Comparison of ENCODE assay signal across 9 cellular contexts in genomic region chr11:3835100-3835485, GRCh38. TPM values are rescaled to one million over a fixed set of nuclear protein-coding genes. Genes with fewer than 3 reads are reported as not detected.
DNase-seq lines count a peak whose midpoint lies in the region; ATAC-seq, FAIRE-seq and TF ChIP-seq lines count a peak whose summit lies in the region.
"Had no signal": no experiment of that assay in that cellular context is flagged by ENCODE, and none has a peak within 500 bp of the region (broad histone marks: within the 10 kb centered on the region; RNA-seq: fewer than 3 reads in every experiment).

No MANE protein-coding gene starts in this region.

- POLR2A ChIA-PET in K562 (lab: Yijun Ruan, JAX): interaction anchor here (0.7 to 2.5 kb wide), 6 partner anchors 9 to 43 kb away, joined by 3 to 8 read pairs (median 5); partner anchors contain the start of gene STIM1

- H3K4me3 ChIP-seq in BLaER1 treated with 17β-estradiol and CSF1 and Interleukin-3, amounts not matched to agents 10 nM and 100 nM: peak overlapping the region in 9 of 10 experiments; percentile 17 to 99 (median 90); a peak in 16 of 20 replicates
- H3K4me3 ChIP-seq in K562 (peak overlapping the region; percentile 36), mesodermal cell (ENCODE audit: extremely low read depth, insufficient read depth, low read length, poor library complexity, severe bottlenecking) (no peak overlapping the region)

- H3K79me2 ChIP-seq in K562 (ENCODE audit: control insufficient read depth, insufficient read depth, low read length): peaks cover 100% of the 10 kb centered on the region

- peak; percentile 82 for FAIRE-seq in K562 (lab: Jason Lieb, UNC)

- TF ChIP-seq CTCF in K562 (IDR thresholded peaks at IDR 0.05 in 2 of 3, conservative IDR thresholded peaks at IDR 0.05 in 1 of 3; ENCODE audit: insufficient read depth in 2 of 3, low read depth in 1 of 3, low read length in 3 of 3): no peak

- peak; percentile 30 for ATAC-seq in K562
- ATAC-seq in HG02571 (IDR thresholded peaks at IDR 0.05; ENCODE audit: unreplicated experiment): no peak

- H3K27me3 Mint-ChIP-seq in IgD-negative memory B cell: no peaks in the 10 kb centered on the region

- no peaks in the 10 kb centered on the region for H3K9me3 Mint-ChIP-seq in IgD-negative memory B cell

- H3K4me2 ChIP-seq in BLaER1 treated with 17β-estradiol and CSF1 and Interleukin-3, amounts not matched to agents 10 nM and 100 nM: peak overlapping the region; percentile 92 to 100 (median 96)
- peak overlapping the region; percentile 82 for H3K4me2 ChIP-seq in K562 (ENCODE audit: insufficient read depth, low read length)

- TF ChIP-seq RAD21 in K562 (CRISPR knock-in tag; conservative IDR thresholded peaks at IDR 0.05 in 1 of 2, IDR thresholded peaks at IDR 0.05 in 1 of 2): no peak; a peak in 1 of 4 replicates

- intact Hi-C loops in K562 (cut with micrococcal nuclease): no loop called here

- CTCF ChIA-PET in K562 (lab: Yijun Ruan, JAX; ENCODE audit: low intra/inter-chr PET ratio): no interaction called here

- H3K4me1 ChIP-seq in BLaER1 treated with 17β-estradiol and CSF1 and Interleukin-3, amounts not matched to agents 10 nM and 100 nM: peaks cover 81 to 99% (median 90%) of the 10 kb centered on the region in 10 experiments
- H3K4me1 ChIP-seq in K562 (replicated peaks in 1 of 2; ENCODE audit: control insufficient read depth in 2 of 2, insufficient read depth in 2 of 2, low read length in 2 of 2) (peaks cover 57 to 81% of the 10 kb centered on the region in 2 experiments), mesodermal cell (ENCODE audit: control insufficient read depth, insufficient read depth, low read length, poor library complexity, severe bottlenecking) (peaks cover 42% of the 10 kb centered on the region)

- no peaks in the 10 kb centered on the region for H3K27me3 ChIP-seq in BLaER1 treated with 17β-estradiol and CSF1 and Interleukin-3, amounts not matched to agents 10 nM and 100 nM
- H3K27me3 ChIP-seq in K562 (ENCODE audit: control insufficient read depth in 2 of 2, insufficient read depth in 2 of 2, low read length in 2 of 2): no peaks in the 10 kb centered on the region

- H4K20me1 ChIP-seq in BLaER1 treated with 17β-estradiol and CSF1 and Interleukin-3, amounts not matched to agents 10 nM and 100 nM: peaks cover 44 to 100% (median 88%) of the 10 kb centered on the region in 11 experiments
- H4K20me1 ChIP-seq in K562 (replicated peaks; ENCODE audit: control insufficient read depth, insufficient read depth, low read length): peaks cover 4% of the 10 kb centered on the region; the same call in 1 of the 2 replicates

- TF ChIP-seq EP300 in K562 (IDR thresholded peaks at IDR 0.05; ENCODE audit: low read length): peak; percentile 39

- peak overlapping the region; percentile 39 to 99 (median 94); a peak in 21 of 22 replicates for H3K9ac ChIP-seq in BLaER1 treated with 17β-estradiol and CSF1 and Interleukin-3, amounts not matched to agents 10 nM and 100 nM
- H3K9ac ChIP-seq in K562 (ENCODE audit: insufficient read depth in 1 of 2, low read depth in 2 of 2, low read length in 2 of 2): peak overlapping the region; percentile 70 to 76; a peak in 3 of 4 replicates

- no peak overlapping the region for H2AFZ ChIP-seq in K562 (ENCODE audit: low read depth, low read length)

- H3K9me1 ChIP-seq in K562 (ENCODE audit: control insufficient read depth, insufficient read depth, low read length): no peaks in the 10 kb centered on the region

- H3K9me3 ChIP-seq in BLaER1 treated with 17β-estradiol and CSF1 and Interleukin-3, amounts not matched to agents 10 nM and 100 nM (replicated peaks in 1 of 11): no peaks in the 10 kb centered on the region
- no peaks in the 10 kb centered on the region for H3K9me3 ChIP-seq in K562 (replicated peaks; ENCODE audit: control insufficient read depth, insufficient read depth, low read depth, low read length)
- no peaks in the 10 kb centered on the region for H3K9me3 ChIP-seq in mesodermal cell (ENCODE audit: control insufficient read depth, low read length)

- peak overlapping the region; percentile 66 to 96 (median 93) for H3K27ac ChIP-seq in BLaER1 treated with 17β-estradiol and CSF1 and Interleukin-3, amounts not matched to agents 10 nM and 100 nM
- H3K27ac ChIP-seq in K562 (ENCODE audit: extremely low read depth, low read depth, low read length): peak overlapping the region; percentile 94
- H3K27ac ChIP-seq in mesodermal cell (ENCODE audit: low read depth, low read length, severe bottlenecking): peak overlapping the region; percentile 6
- H3K27ac ChIP-seq: RWPE1 had no signal

- H3K27ac Mint-ChIP-seq in IgD-negative memory B cell: peak overlapping the region; percentile 53 to 84 (median 70)

- H3K36me3 ChIP-seq in BLaER1 treated with 17β-estradiol and CSF1 and Interleukin-3, amounts not matched to agents 10 nM and 100 nM: peaks cover 29 to 73% (median 49%) of the 10 kb centered on the region in 11 experiments
- H3K36me3 ChIP-seq in K562 (ENCODE audit: control insufficient read depth, insufficient read depth, low read length) (peaks cover 77% of the 10 kb centered on the region), mesodermal cell (ENCODE audit: control insufficient read depth, insufficient read depth, low read length) (peaks cover 67% of the 10 kb centered on the region)

- no TSS peak for BruUV-seq in K562 (replicated peaks; lab: Mats Ljungman, UMichigan)

- 0% methylated on average over 3 of the region's 3 CpGs for WGBS in K562 (ENCODE audit: insufficient coverage, low coverage, missing lambda C conversion rate)
- 78 to 94% methylated on average over 2 of the region's 3 CpGs for WGBS in mesodermal cell (ENCODE audit: insufficient coverage in 2 of 2), 2 experiments

- DNase-seq in K562 (ENCODE audit: extremely low read depth in 1 of 4, low spot score in 3 of 4) (peak in 3 of 4 experiments; percentile 32 to 83 (median 62)), NCI-H1105 (lab: John Stamatoyannopoulos, UW) (no peak), DMS53 (lab: John Stamatoyannopoulos, UW) (no peak), mesenteric fat pad (ENCODE audit: low spot score) (no peak)

- in situ Hi-C loops in K562 (cut with MboI): no loop called here

- TF ChIP-seq POLR2A in K562 (conservative IDR thresholded peaks at IDR 0.05): no peak

- H3K4me1 Mint-ChIP-seq in IgD-negative memory B cell: peaks cover 58 to 84% (median 80%) of the 10 kb centered on the region in 3 donors

- no peaks in the 10 kb centered on the region for H3K36me3 Mint-ChIP-seq in IgD-negative memory B cell

- peak overlapping the region in 3 of 4 donors; percentile 61 to 72 (median 67) for H3K4me3 Mint-ChIP-seq in IgD-negative memory B cell

RNA-seq across cellular contexts. Expression of gene RHOG, which starts 5.7 kb away (rescaled TPM):
- 199 TPM for polyA plus RNA-seq in IgD-negative memory B cell
- total RNA-seq in K562 (2011; cell fraction: chromatin; rRNA removed; ENCODE audit: low replicate concordance): 27.7 and 100.0 TPM in 2 replicates
- total RNA-seq in K562 (2011; cell fraction: nucleolus; rRNA removed): 89.7 and 100 TPM in 2 replicates
- 70.6 and 86.3 TPM in 2 replicates for total RNA-seq in K562 (2011; cell fraction: nucleoplasm; rRNA removed)
- 80.3 and 117 TPM in 2 replicates for total RNA-seq in K562 (2014; rRNA removed)
- 34.7 and 43.6 TPM in 2 replicates for total RNA-seq in K562 (2014; rRNA removed; fragmentation: Illumina TruSeq; extraction: Trizol)
- 70.0 and 71.8 TPM in 2 replicates for total RNA-seq in K562 (2015; rRNA removed; fragmentation: Illumina TruSeq; extraction: Trizol)
- 157 and 162 TPM in 2 replicates for total RNA-seq in K562 (2021)
- 112 and 121 TPM in 2 replicates for polyA plus RNA-seq in K562 (2011; rRNA removed)
- 199 and 423 TPM in 2 replicates for polyA plus RNA-seq in K562 (2011; cell fraction: cytosol; rRNA removed)
- polyA plus RNA-seq in K562 (2011; cell fraction: nucleus; rRNA removed): 55.6 and 75.5 TPM in 2 replicates
- 177 and 217 TPM in 2 replicates for polyA plus RNA-seq in K562 (2012)
- polyA plus RNA-seq in K562 (2014; fragmentation: Illumina TruSeq; extraction: Trizol): 153 and 223 TPM in 2 replicates
- 10 to 100 TPM; 22.6 to 36.8 TPM for polyA plus RNA-seq in K562 (2014; fragmentation: Nextera tagmentation; extraction: Ambion mirVana)
- polyA plus RNA-seq in K562 (2014; rRNA removed): 134 and 159 TPM in 2 replicates
- 68.0 and 101 TPM in 2 replicates for polyA minus RNA-seq in K562 (2011; rRNA and poly(A)+ RNA removed)
- polyA minus RNA-seq in K562 (2011; cell fraction: cytosol; rRNA and poly(A)+ RNA removed): 169 and 173 TPM in 2 replicates
- polyA minus RNA-seq in K562 (2011; cell fraction: nucleus; rRNA and poly(A)+ RNA removed): 39.9 and 49.1 TPM in 2 replicates
- 56.3 TPM for polyA plus RNA-seq in mesodermal cell (2013, experiment 1 of 2)
- polyA plus RNA-seq in mesodermal cell (2013, experiment 2 of 2): 44.0 TPM
- total RNA-seq in mesenteric fat pad: 83.3 TPM

RNA-seq across cellular contexts. Expression of gene STIM1, which starts 20.4 kb away (rescaled TPM):
- polyA plus RNA-seq in IgD-negative memory B cell (22.1 TPM), K562 (2011; rRNA removed) (30.2 and 42.1 TPM in 2 replicates), K562 (2014; fragmentation: Illumina TruSeq; extraction: Trizol) (38.8 and 39.1 TPM in 2 replicates), K562 (2014; fragmentation: Nextera tagmentation; extraction: Ambion mirVana) (1 to 10 TPM; 7.7 to 8.0 TPM), K562 (2014; rRNA removed) (22.5 and 24.7 TPM in 2 replicates)
- total RNA-seq in K562 (2011; cell fraction: chromatin; rRNA removed; ENCODE audit: low replicate concordance): 148 and 250 TPM in 2 replicates
- 183 and 205 TPM in 2 replicates for total RNA-seq in K562 (2011; cell fraction: nucleolus; rRNA removed)
- 147 and 198 TPM in 2 replicates for total RNA-seq in K562 (2011; cell fraction: nucleoplasm; rRNA removed)
- total RNA-seq in K562 (2014; rRNA removed) (22.1 and 23.9 TPM in 2 replicates), K562 (2014; rRNA removed; fragmentation: Illumina TruSeq; extraction: Trizol) (25.8 and 28.2 TPM in 2 replicates), K562 (2015; rRNA removed; fragmentation: Illumina TruSeq; extraction: Trizol) (18.3 and 20.6 TPM in 2 replicates), K562 (2021) (50.4 and 50.5 TPM in 2 replicates), mesenteric fat pad (125 TPM)
- polyA plus RNA-seq in K562 (2011; cell fraction: cytosol; rRNA removed): 32.2 and 32.4 TPM in 2 replicates
- 47.0 and 55.3 TPM in 2 replicates for polyA plus RNA-seq in K562 (2011; cell fraction: nucleus; rRNA removed)
- polyA plus RNA-seq in K562 (2012): 55.9 and 67.3 TPM in 2 replicates
- polyA minus RNA-seq in K562 (2011; rRNA and poly(A)+ RNA removed): 160 and 190 TPM in 2 replicates
- 46.1 and 63.4 TPM in 2 replicates for polyA minus RNA-seq in K562 (2011; cell fraction: cytosol; rRNA and poly(A)+ RNA removed)
- polyA minus RNA-seq in K562 (2011; cell fraction: nucleus; rRNA and poly(A)+ RNA removed): 30.4 and 55.1 TPM in 2 replicates
- polyA plus RNA-seq in mesodermal cell (2013, experiment 1 of 2): 37.3 TPM
- 28.3 TPM for polyA plus RNA-seq in mesodermal cell (2013, experiment 2 of 2)

RNA-seq across cellular contexts. Expression of gene PGAP2, which starts 26.7 kb away (rescaled TPM):
- polyA plus RNA-seq in IgD-negative memory B cell (20.1 TPM), K562 (2011; rRNA removed) (47.2 and 57.2 TPM in 2 replicates), K562 (2014; fragmentation: Illumina TruSeq; extraction: Trizol) (46.4 and 49.7 TPM in 2 replicates), K562 (2014; fragmentation: Nextera tagmentation; extraction: Ambion mirVana) (10 to 100 TPM; 33.7 to 40.0 TPM), K562 (2014; rRNA removed) (31.8 and 34.9 TPM in 2 replicates)
- 52.9 and 128 TPM in 2 replicates for total RNA-seq in K562 (2011; cell fraction: chromatin; rRNA removed; ENCODE audit: low replicate concordance)
- total RNA-seq in K562 (2011; cell fraction: nucleolus; rRNA removed): 70.0 and 81.9 TPM in 2 replicates
- 77.8 and 87.7 TPM in 2 replicates for total RNA-seq in K562 (2011; cell fraction: nucleoplasm; rRNA removed)
- total RNA-seq in K562 (2014; rRNA removed) (17.9 and 26.9 TPM in 2 replicates), K562 (2014; rRNA removed; fragmentation: Illumina TruSeq; extraction: Trizol) (18.4 and 20.2 TPM in 2 replicates), K562 (2015; rRNA removed; fragmentation: Illumina TruSeq; extraction: Trizol) (20.6 and 22.7 TPM in 2 replicates), K562 (2021) (35.2 and 38.0 TPM in 2 replicates), mesenteric fat pad (8.3 TPM)
- polyA plus RNA-seq in K562 (2011; cell fraction: cytosol; rRNA removed): 61.2 and 89.0 TPM in 2 replicates
- polyA plus RNA-seq in K562 (2011; cell fraction: nucleus; rRNA removed): 177 and 185 TPM in 2 replicates
- polyA plus RNA-seq in K562 (2012): 38.5 and 43.9 TPM in 2 replicates
- 32.7 and 40.7 TPM in 2 replicates for polyA minus RNA-seq in K562 (2011; rRNA and poly(A)+ RNA removed)
- 16.9 and 30.9 TPM in 2 replicates for polyA minus RNA-seq in K562 (2011; cell fraction: cytosol; rRNA and poly(A)+ RNA removed)
- 18.3 and 23.0 TPM in 2 replicates for polyA minus RNA-seq in K562 (2011; cell fraction: nucleus; rRNA and poly(A)+ RNA removed)
- 16.4 TPM for polyA plus RNA-seq in mesodermal cell (2013, experiment 1 of 2)
- 13.2 TPM for polyA plus RNA-seq in mesodermal cell (2013, experiment 2 of 2)

RNA-seq across cellular contexts. Expression of gene NUP98, which starts 37.7 kb away (rescaled TPM):
- polyA plus RNA-seq in IgD-negative memory B cell (34.0 TPM), K562 (2011; rRNA removed) (132 and 146 TPM in 2 replicates), K562 (2014; fragmentation: Illumina TruSeq; extraction: Trizol) (196 and 197 TPM in 2 replicates), K562 (2014; fragmentation: Nextera tagmentation; extraction: Ambion mirVana) (10 to 100 TPM; 45.1 to 60.8 TPM), K562 (2014; rRNA removed) (128 and 131 TPM in 2 replicates)
- 342 and 546 TPM in 2 replicates for total RNA-seq in K562 (2011; cell fraction: chromatin; rRNA removed; ENCODE audit: low replicate concordance)
- total RNA-seq in K562 (2011; cell fraction: nucleolus; rRNA removed): 195 and 218 TPM in 2 replicates
- total RNA-seq in K562 (2011; cell fraction: nucleoplasm; rRNA removed): 297 and 312 TPM in 2 replicates
- total RNA-seq in K562 (2014; rRNA removed) (143 TPM in 2 replicates), K562 (2014; rRNA removed; fragmentation: Illumina TruSeq; extraction: Trizol) (116 and 118 TPM in 2 replicates), K562 (2015; rRNA removed; fragmentation: Illumina TruSeq; extraction: Trizol) (164 and 182 TPM in 2 replicates), K562 (2021) (122 and 130 TPM in 2 replicates), mesenteric fat pad (78.7 TPM)
- polyA plus RNA-seq in K562 (2011; cell fraction: cytosol; rRNA removed): 259 and 340 TPM in 2 replicates
- 203 and 273 TPM in 2 replicates for polyA plus RNA-seq in K562 (2011; cell fraction: nucleus; rRNA removed)
- polyA plus RNA-seq in K562 (2012): 80.8 and 90.3 TPM in 2 replicates
- 279 and 376 TPM in 2 replicates for polyA minus RNA-seq in K562 (2011; rRNA and poly(A)+ RNA removed)
- polyA minus RNA-seq in K562 (2011; cell fraction: cytosol; rRNA and poly(A)+ RNA removed): 161 and 183 TPM in 2 replicates
- 94.9 and 145 TPM in 2 replicates for polyA minus RNA-seq in K562 (2011; cell fraction: nucleus; rRNA and poly(A)+ RNA removed)
- 71.2 TPM for polyA plus RNA-seq in mesodermal cell (2013, experiment 1 of 2)
- 61.0 TPM for polyA plus RNA-seq in mesodermal cell (2013, experiment 2 of 2)

Comparison
In these comparisons a context has a peak if more than half of its experiments do, and no peak if none do; other contexts are left out.
1. H3K27ac ChIP-seq: peak in every context shown above with its lines; median percentile 94 in K562; 93 in BLaER1 treated with 17β-estradiol and CSF1 and Interleukin-3, amounts not matched to agents 10 nM and 100 nM; 6 in mesodermal cell.
2. DNase-seq: peak in K562 (3 of 4); none in NCI-H1105 (single experiment), DMS53 (single experiment) and mesenteric fat pad (single experiment).